In genomic region chr11:78042858-78043257, GRCh38 we compare ENCODE assay signal across 20 cellular contexts. TPM values are rescaled to one million over a fixed set of nuclear protein-coding genes. Genes with fewer than 3 reads are reported as not detected.
"Had no signal": no experiment of that assay in that cellular context is flagged by ENCODE, and none has a peak within 500 bp of the region (broad histone marks: within the 10 kb centered on the region; RNA-seq: fewer than 3 reads in every experiment).

No MANE protein-coding gene starts in this region.

- H3K4me3 ChIP-seq: dorsolateral prefrontal cortex, lower lobe of right lung, mucosa of descending colon, prostate gland, right atrium auricular region, sigmoid colon, thoracic aorta, tibial nerve, upper lobe of left lung had no signal

- H3K27me3 ChIP-seq: dorsolateral prefrontal cortex, right atrium auricular region, sigmoid colon, tibial nerve, upper lobe of left lung had no signal

- H3K9me3 ChIP-seq: lower lobe of right lung, mucosa of descending colon, prostate gland, right atrium auricular region, sigmoid colon, thoracic aorta, tibial nerve, upper lobe of left lung had no signal

- ATAC-seq: left colon; left ventricle myocardium superior; lower lobe of right lung; mucosa of descending colon; naive thymus-derived CD4-positive, alpha-beta T cell; stimulated activated naive B cell treated with anti-CD40 and anti-IgM and Interleukin-4, amounts not matched to agents 10 μg/mL and 1 μg/mL and 100 μg/mL, for 72 hours had no signal

- DNase-seq: dorsolateral prefrontal cortex; effector CD4-positive, alpha-beta T cell; hypothalamus; immature natural killer cell; islet precursor cell; left colon; left ventricle myocardium superior; lower lobe of right lung; mucosa of descending colon; naive thymus-derived CD4-positive, alpha-beta T cell; nephron progenitor cell; nucleus accumbens; sigmoid colon; stimulated activated CD4-positive, alpha-beta T cell treated with anti-CD3 and anti-CD28 coated beads, Interleukin-4, amount 100 ng/mL, for 4 hours; stimulated activated naive B cell treated with anti-CD40 and anti-IgM and Interleukin-4, amounts not matched to agents 10 μg/mL and 1 μg/mL and 100 μg/mL, for 72 hours; upper lobe of left lung had no signal

- H3K27ac ChIP-seq: dorsolateral prefrontal cortex, lower lobe of right lung, prostate gland, right atrium auricular region, sigmoid colon, thoracic aorta, tibial nerve had no signal

- H3K36me3 ChIP-seq: lower lobe of right lung, prostate gland, right atrium auricular region, sigmoid colon, thoracic aorta, tibial nerve, upper lobe of left lung had no signal

- H3K4me1 ChIP-seq: prostate gland had no signal

RNA-seq across cellular contexts. Expression of gene THRSP, which starts 20.8 kb away (rescaled TPM):
- polyA plus RNA-seq: naive thymus-derived CD4-positive, alpha-beta T cell had no signal
